ENCODE assay signal across 8 cellular contexts in the genomic region with DNA sequence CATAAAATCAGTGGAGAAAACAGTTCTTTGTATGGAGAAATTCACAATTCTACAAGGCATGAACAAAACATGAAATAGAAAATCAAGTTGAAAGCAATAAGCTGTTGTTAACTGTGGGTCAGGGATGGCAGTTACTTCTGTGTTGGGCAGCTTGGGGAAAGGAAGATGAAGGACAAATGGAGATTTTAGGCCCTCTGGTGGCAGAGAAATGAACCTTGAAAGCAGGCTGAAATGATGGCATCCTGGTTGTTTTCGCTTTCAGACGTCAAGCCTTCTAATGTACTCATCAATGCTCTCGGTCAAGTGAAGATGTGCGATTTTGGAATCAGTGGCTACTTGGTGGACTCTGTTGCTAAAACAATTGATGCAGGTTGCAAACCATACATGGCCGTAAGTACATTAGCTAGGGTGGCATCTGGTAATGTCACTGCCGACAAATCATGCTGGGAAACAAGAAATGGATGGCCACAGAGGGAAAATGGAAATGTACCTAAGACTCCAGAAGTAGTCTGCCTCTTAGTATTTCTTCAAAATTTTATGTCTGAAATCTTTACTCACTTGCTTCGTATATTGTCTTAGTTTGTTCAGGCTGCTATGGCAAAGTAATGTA.
DNase-seq lines count a peak whose midpoint lies in the region; ATAC-seq and TF ChIP-seq lines count a peak whose summit lies in the region.

No MANE protein-coding gene starts in this region.

- no peaks in the 10 kb centered on the region for H3K27me3 ChIP-seq in CD8-positive, alpha-beta T cell (ENCODE audit: insufficient read depth, low read length)
- H3K27me3 ChIP-seq in upper lobe of right lung, result no peaks in the 10 kb centered on the region

- no peak overlapping the region for H3K4me3 Mint-ChIP-seq in CD8-positive, alpha-beta T cell
- no peak overlapping the region for H3K4me3 Mint-ChIP-seq in MCF 10A (ENCODE audit: unreplicated experiment)

- peaks cover 23% of the 10 kb centered on the region for H3K36me3 ChIP-seq in CD8-positive, alpha-beta T cell (ENCODE audit: insufficient read depth, low read length)
- peaks cover 22% of the 10 kb centered on the region for H3K36me3 ChIP-seq in upper lobe of right lung

- H3K4me3 ChIP-seq in CD8-positive, alpha-beta T cell (ENCODE audit: low read depth, low read length), result no peak overlapping the region
- no peak overlapping the region for H3K4me3 ChIP-seq in upper lobe of right lung

- H3K27ac Mint-ChIP-seq in CD8-positive, alpha-beta T cell, result peak overlapping the region; percentile 2
- H3K27ac Mint-ChIP-seq in MCF 10A (ENCODE audit: low read depth, unreplicated experiment), result no peak overlapping the region

- H3K4me1 ChIP-seq in CD8-positive, alpha-beta T cell (ENCODE audit: insufficient read depth, low read length), result no peaks in the 10 kb centered on the region
- no peaks in the 10 kb centered on the region for H3K4me1 ChIP-seq in upper lobe of right lung

- no peak overlapping the region for H3K27ac ChIP-seq in CD8-positive, alpha-beta T cell (ENCODE audit: low read depth, low read length)
- H3K27ac ChIP-seq in upper lobe of right lung, result no peak overlapping the region

- peaks cover 89% of the 10 kb centered on the region for H3K36me3 Mint-ChIP-seq in CD8-positive, alpha-beta T cell
- no peaks in the 10 kb centered on the region for H3K36me3 Mint-ChIP-seq in MCF 10A (ENCODE audit: insufficient read depth, unreplicated experiment)

- H3K4me1 Mint-ChIP-seq in CD8-positive, alpha-beta T cell (ENCODE audit: low read depth), result no peaks in the 10 kb centered on the region
- peaks cover 5% of the 10 kb centered on the region for H3K4me1 Mint-ChIP-seq in MCF 10A (ENCODE audit: insufficient read depth, unreplicated experiment)

- no TSS peak for BruUV-seq in MCF 10A (replicated peaks; lab: Mats Ljungman, UMichigan)

- TF ChIP-seq CTCF in CD8-positive, alpha-beta T cell (IDR thresholded peaks at IDR 0.05), result no peak
- TF ChIP-seq CTCF in MCF 10A (IDR thresholded peaks at IDR 0.05; ENCODE audit: unreplicated experiment), result peak; percentile 70
- peak; percentile 62 for TF ChIP-seq CTCF in upper lobe of right lung (IDR thresholded peaks at IDR 0.05)

- POLR2A ChIA-PET in CD8-positive, alpha-beta T cell (lab: Charles Lee), result no interaction called here
- POLR2A ChIA-PET in MCF 10A (lab: Yijun Ruan, JAX), result interaction anchor here (0.6 to 3.5 kb wide), 6 partner anchors 45 to 1106 kb away, joined by 3 to 15 read pairs (median 4); partner anchors contain the start of gene ABCA5

- DNase-seq in CD8-positive, alpha-beta T cell, result no peak
- peak; percentile 31 to 57 for DNase-seq in NCI-H526 (lab: John Stamatoyannopoulos, UW)
- peak; percentile 72 for DNase-seq in MCF 10A (ENCODE audit: unreplicated experiment)
- peak; percentile 35 for DNase-seq in kidney glomerular epithelial cell (lab: John Stamatoyannopoulos, UW)
- no peak for DNase-seq in upper lobe of right lung
- no peak for DNase-seq in GOT3 (lab: John Stamatoyannopoulos, UW)

- CTCF ChIA-PET in CD8-positive, alpha-beta T cell (lab: Charles Lee), result interaction anchor here (0.6 to 1.6 kb wide), 10 partner anchors 9 to 188 kb away, joined by 3 to 6 read pairs (median 4); no protein-coding TSS in a partner anchor
- CTCF ChIA-PET in MCF 10A (lab: Yijun Ruan, JAX), result interaction anchor here (0.6 to 7.0 kb wide), 27 partner anchors 10 to 1351 kb away, joined by 3 to 107 read pairs (median 4); partner anchors contain the start of gene ABCA5

- ATAC-seq in CD8-positive, alpha-beta T cell, result no peak
- ATAC-seq in GM18873 (IDR thresholded peaks at IDR 0.05; ENCODE audit: low FRiP score, unreplicated experiment), result peak; percentile 69
- peak; percentile 68 for ATAC-seq in HG03159 (IDR thresholded peaks at IDR 0.05; ENCODE audit: unreplicated experiment)
- ATAC-seq in upper lobe of right lung, result peak; percentile 54

- no peaks in the 10 kb centered on the region for H3K27me3 Mint-ChIP-seq in CD8-positive, alpha-beta T cell (ENCODE audit: low read depth)
- H3K27me3 Mint-ChIP-seq in MCF 10A (ENCODE audit: insufficient read depth, unreplicated experiment), result no peaks in the 10 kb centered on the region

- intact Hi-C loops in CD8-positive, alpha-beta T cell (cut with DNase I, micrococcal nuclease), result loop anchor here (1.0 to 10.0 kb wide), 3 partner anchors 164 to 189 kb away; no protein-coding TSS in a partner anchor
- intact Hi-C loops in MCF 10A (cut with micrococcal nuclease) (loop anchor here (1.0 to 10.0 kb wide), 6 partner anchors 129 to 1031 kb away; partner anchors contain the start of gene ABCA5), upper lobe of right lung (cut with DNase I) (loop anchor here (10.0 kb wide), 1 partner anchor 189 kb away; no protein-coding TSS in a partner anchor)

- H3K9me3 ChIP-seq in CD8-positive, alpha-beta T cell (ENCODE audit: low read length), result no peaks in the 10 kb centered on the region
- no peaks in the 10 kb centered on the region for H3K9me3 ChIP-seq in upper lobe of right lung

- no peaks in the 10 kb centered on the region for H3K9me3 Mint-ChIP-seq in CD8-positive, alpha-beta T cell
- no peaks in the 10 kb centered on the region for H3K9me3 Mint-ChIP-seq in MCF 10A (ENCODE audit: unreplicated experiment)

Comparison
In these comparisons a context has a peak if more than half of its experiments do, and no peak if none do; other contexts are left out.
1. DNase-seq: peak in NCI-H526 (2 of 2), MCF 10A (single experiment) and kidney glomerular epithelial cell (single experiment); none in CD8-positive, alpha-beta T cell (0 of 7), upper lobe of right lung (single experiment) and GOT3 (single experiment).